ENCODE assay signal across 1 cellular context in genomic region chr14:35331605-35332516, GRCh38.
TF ChIP-seq lines count a peak whose summit lies in the region.

No MANE protein-coding gene starts in this region.

TF ChIP-seq in HepG2, 621 proteins besides CTCF, POLR2A, EP300 and RAD21 (continued from another document and continues in another):
- TF ChIP-seq ZNF136 (CRISPR knock-in tag; IDR thresholded peaks at IDR 0.05; ENCODE audit: low read depth) = no peak
- no peak for TF ChIP-seq ZNF329 (CRISPR knock-in tag; IDR thresholded peaks at IDR 0.05; ENCODE audit: low read depth)
- TF ChIP-seq CBX1 (IDR thresholded peaks at IDR 0.05; ENCODE audit: low read depth) = no peak
- TF ChIP-seq ZNF83 (CRISPR knock-in tag; IDR thresholded peaks at IDR 0.05; ENCODE audit: borderline replicate concordance) = no peak; the same call in 1 of the 2 replicates
- no peak for TF ChIP-seq DRAP1 (CRISPR knock-in tag; IDR thresholded peaks at IDR 0.05)
- peak; percentile 69; the same call in 1 of the 2 replicates for TF ChIP-seq SNAPC4 (CRISPR knock-in tag; IDR thresholded peaks at IDR 0.05)
- 0 out of 2 replicates have a peak, but pooled peaks have one; percentile 9 for TF ChIP-seq BHLHE40 (IDR thresholded peaks at IDR 0.05; ENCODE audit: low read length)
- no peak for TF ChIP-seq ZNF503 (CRISPR knock-in tag; IDR thresholded peaks at IDR 0.05)
- TF ChIP-seq ZNF232 (CRISPR knock-in tag; IDR thresholded peaks at IDR 0.05; ENCODE audit: borderline replicate concordance) = peak; percentile 83; the same call in 1 of the 2 replicates
- TF ChIP-seq ZNF558 (CRISPR knock-in tag; IDR thresholded peaks at IDR 0.05; ENCODE audit: borderline replicate concordance) = no peak
- TF ChIP-seq ZNF816 (CRISPR knock-in tag; IDR thresholded peaks at IDR 0.05; ENCODE audit: borderline replicate concordance) = no peak
- TF ChIP-seq ZNF142 (CRISPR knock-in tag; IDR thresholded peaks at IDR 0.05) = peak; percentile 36; the same call in 1 of the 2 replicates
- no peak for TF ChIP-seq RERE (CRISPR knock-in tag; IDR thresholded peaks at IDR 0.05; ENCODE audit: low read depth)
- TF ChIP-seq ZNF891 (CRISPR knock-in tag; IDR thresholded peaks at IDR 0.05) = no peak
- 0 out of 2 replicates have a peak, but pooled peaks have one; percentile 11 for TF ChIP-seq CAMTA2 (CRISPR knock-in tag; IDR thresholded peaks at IDR 0.05; ENCODE audit: borderline replicate concordance)
- 0 out of 2 replicates have a peak, but pooled peaks have one; percentile 36 for TF ChIP-seq TRIM24 (CRISPR knock-in tag; IDR thresholded peaks at IDR 0.05)
- TF ChIP-seq REL (CRISPR knock-in tag; conservative IDR thresholded peaks at IDR 0.05) = no peak
- peak; percentile 66 for TF ChIP-seq CEBPG (CRISPR knock-in tag; IDR thresholded peaks at IDR 0.05)
- TF ChIP-seq SRSF1 (optimal IDR thresholded peaks at IDR 0.05; ENCODE audit: low read depth, low read length) = no peak
- no peak for TF ChIP-seq ZBTB44 (CRISPR knock-in tag; IDR thresholded peaks at IDR 0.05)
- no peak; the same call in 1 of the 2 replicates for TF ChIP-seq ZNF598 (CRISPR knock-in tag; IDR thresholded peaks at IDR 0.05; ENCODE audit: borderline replicate concordance)
- TF ChIP-seq ZNF569 (CRISPR knock-in tag; IDR thresholded peaks at IDR 0.05; ENCODE audit: borderline replicate concordance) = no peak
- no peak for TF ChIP-seq HOXA7 (CRISPR knock-in tag; IDR thresholded peaks at IDR 0.05)
- TF ChIP-seq BCLAF1 (IDR thresholded peaks at IDR 0.05) = no peak
- no peak for TF ChIP-seq PAWR (CRISPR knock-in tag; IDR thresholded peaks at IDR 0.05; ENCODE audit: borderline replicate concordance)
- no peak for TF ChIP-seq ZNF383 (CRISPR knock-in tag; IDR thresholded peaks at IDR 0.05; ENCODE audit: borderline replicate concordance)
